Comparison of ENCODE assay signal across 6 cellular contexts in genomic region chr22:23021660-23022353, GRCh38. TPM values are rescaled to one million over a fixed set of nuclear protein-coding genes. Genes with fewer than 3 reads are reported as not detected.
DNase-seq lines count a peak whose midpoint lies in the region; FAIRE-seq and TF ChIP-seq lines count a peak whose summit lies in the region.
"Not testable (repeated sequence)": the region's sequence is repeated elsewhere in the genome, so short reads cannot be mapped to it uniquely, and the experiment has no call there.
"Had no signal": no experiment of that assay in that cellular context is flagged by ENCODE, and none has a peak within 500 bp of the region (broad histone marks: within the 10 kb centered on the region; RNA-seq: fewer than 3 reads in every experiment).

No MANE protein-coding gene starts in this region.

- 92% methylated on average over 3 of the region's 3 CpGs for WGBS in esophagus muscularis mucosa

- H3K4me3 ChIP-seq in HEK293 (ENCODE audit: low read depth, low read length); OCI-LY7 (ENCODE audit: low read depth, low read length, poor library complexity, severe bottlenecking); astrocyte (ENCODE audit: insufficient read depth, low read depth, low read length); brain microvascular endothelial cell (ENCODE audit: low read depth, low read length); esophagus muscularis mucosa: not testable (repeated sequence)

- H3K36me3 ChIP-seq in HEK293 (ENCODE audit: control insufficient read depth in 2 of 2, insufficient read depth in 1 of 2, low read length in 2 of 2); astrocyte (ENCODE audit: insufficient read depth, low read length); brain microvascular endothelial cell (replicated peaks); esophagus muscularis mucosa: not testable (repeated sequence)
- peaks cover 26% of the 10 kb centered on the region for H3K36me3 ChIP-seq in OCI-LY7 (ENCODE audit: insufficient read depth, low read length)

- peaks cover 10% of the 10 kb centered on the region for H3K27me3 Mint-ChIP-seq in astrocyte (ENCODE audit: low read depth, unreplicated experiment)

- in situ Hi-C loops in brain microvascular endothelial cell (cut with HindIII; ENCODE audit: low pct_ligation_motif_present, low sequenced_read_pairs): not testable (repeated sequence)

- not testable (repeated sequence) for H3K79me2 ChIP-seq in OCI-LY7 (ENCODE audit: insufficient read depth, low read depth, low read length); astrocyte (ENCODE audit: insufficient read depth, low read length)

- not testable (repeated sequence) for H3K4me3 Mint-ChIP-seq in astrocyte (ENCODE audit: unreplicated experiment)

- not testable (repeated sequence) for H3K9me2 ChIP-seq in OCI-LY7 (ENCODE audit: insufficient read depth, low read length)

- TF ChIP-seq EP300 in esophagus muscularis mucosa (IDR thresholded peaks at IDR 0.05): not testable (repeated sequence)

- not testable (repeated sequence) for H3K9me3 Mint-ChIP-seq in astrocyte (ENCODE audit: unreplicated experiment)

- H3K4me2 ChIP-seq in OCI-LY7 (ENCODE audit: low read length); astrocyte (ENCODE audit: low read length): not testable (repeated sequence)

- H3K27ac ChIP-seq in HEK293 (ENCODE audit: extremely low read depth, low read depth, low read length); OCI-LY7 (ENCODE audit: low read depth, low read length, poor library complexity, severe bottlenecking); astrocyte (ENCODE audit: low read depth, low read length); esophagus muscularis mucosa (replicated peaks in 1 of 4): not testable (repeated sequence)
- H3K27ac ChIP-seq in brain microvascular endothelial cell: peak overlapping the region; percentile 24

- not testable (repeated sequence) for H3K9ac ChIP-seq in astrocyte (ENCODE audit: low read length)

- not testable (repeated sequence) for H3K27me3 ChIP-seq in astrocyte (ENCODE audit: insufficient read depth, low read length); brain microvascular endothelial cell (replicated peaks); esophagus muscularis mucosa

- not testable (repeated sequence) for H3K4me1 Mint-ChIP-seq in astrocyte (ENCODE audit: low read depth, unreplicated experiment)

- DNase-seq in OCI-LY7 (ENCODE audit: low spot score); astrocyte (ENCODE audit: low read depth); brain microvascular endothelial cell: not testable (repeated sequence)
- peak; percentile 47 for DNase-seq in esophagus muscularis mucosa (ENCODE audit: extremely low spot score)

- BruUV-seq in OCI-LY7 (replicated peaks; lab: Mats Ljungman, UMichigan): TSS peak; percentile 31

- intact Hi-C loops in OCI-LY7 (cut with micrococcal nuclease; ENCODE audit: unreplicated experiment); esophagus muscularis mucosa (cut with DNase I): not testable (repeated sequence)

- H3K27ac Mint-ChIP-seq in astrocyte (ENCODE audit: unreplicated experiment): not testable (repeated sequence)

- not testable (repeated sequence) for H3K36me3 Mint-ChIP-seq in astrocyte (ENCODE audit: low read depth, unreplicated experiment)

- H2AFZ ChIP-seq in OCI-LY7 (ENCODE audit: low read length); astrocyte (ENCODE audit: low read depth, low read length): not testable (repeated sequence)

- CTCF ChIA-PET in HEK293 (lab: Yijun Ruan, JAX): interaction anchor here (0.5 kb wide), 1 partner anchor 56 kb away, joined by 3 read pairs; no protein-coding TSS in a partner anchor
- CTCF ChIA-PET in OCI-LY7 (lab: Charles Lee; ENCODE audit: unreplicated experiment): not testable (repeated sequence)

- H4K20me1 ChIP-seq in OCI-LY7 (ENCODE audit: insufficient read depth, low read length); astrocyte (ENCODE audit: insufficient read depth, low read length): not testable (repeated sequence)

- TF ChIP-seq CTCF in HEK293 (tag by site-specific recombination; IDR thresholded peaks at IDR 0.05); OCI-LY7 (conservative IDR thresholded peaks at IDR 0.05; ENCODE audit: low read length); astrocyte (IDR thresholded peaks at IDR 0.05; ENCODE audit: insufficient read depth, low read depth, low read length); brain microvascular endothelial cell (IDR thresholded peaks at IDR 0.05; ENCODE audit: low read depth, low read length, missing control alignments); esophagus muscularis mucosa (IDR thresholded peaks at IDR 0.05): not testable (repeated sequence)

- TF ChIP-seq POLR2A in esophagus muscularis mucosa (IDR thresholded peaks at IDR 0.05; ENCODE audit: low read depth): not testable (repeated sequence)

- not testable (repeated sequence) for H3K4me1 ChIP-seq in HEK293 (ENCODE audit: control insufficient read depth, insufficient read depth, low read length); astrocyte (ENCODE audit: insufficient read depth, low read length); esophagus muscularis mucosa
- peaks cover 24% of the 10 kb centered on the region for H3K4me1 ChIP-seq in OCI-LY7 (ENCODE audit: insufficient read depth, low read length, poor library complexity, severe bottlenecking)

- POLR2A ChIA-PET in HEK293 (lab: Yijun Ruan, JAX): not testable (repeated sequence)
- POLR2A ChIA-PET in OCI-LY7 (lab: Charles Lee): interaction anchor here (1.9 kb wide), 1 partner anchor 11 kb away, joined by 5 read pairs; no protein-coding TSS in a partner anchor

- not testable (repeated sequence) for H3K9me3 ChIP-seq in HEK293 (ENCODE audit: control insufficient read depth, insufficient read depth, low read depth, low read length); OCI-LY7 (ENCODE audit: low read length); astrocyte (ENCODE audit: insufficient read depth, low read depth, low read length); esophagus muscularis mucosa

- peak; percentile 17 for FAIRE-seq in astrocyte (lab: Jason Lieb, UNC)

TF ChIP-seq in HEK293, 187 proteins besides CTCF, POLR2A, EP300 and RAD21:
- TF ChIP-seq ZNF146 (tag by site-specific recombination; IDR thresholded peaks at IDR 0.05): peak; percentile 86
- TF ChIP-seq, protein P1, sequence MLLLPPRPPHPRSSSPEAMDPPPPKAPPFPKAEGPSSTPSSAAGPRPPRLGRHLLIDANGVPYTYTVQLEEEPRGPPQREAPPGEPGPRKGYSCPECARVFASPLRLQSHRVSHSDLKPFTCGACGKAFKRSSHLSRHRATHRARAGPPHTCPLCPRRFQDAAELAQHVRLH (tag by site-specific recombination; IDR thresholded peaks at IDR 0.05): 0 out of 2 replicates have a peak, but pooled peaks have one; percentile 52
- TF ChIP-seq, protein P2, sequence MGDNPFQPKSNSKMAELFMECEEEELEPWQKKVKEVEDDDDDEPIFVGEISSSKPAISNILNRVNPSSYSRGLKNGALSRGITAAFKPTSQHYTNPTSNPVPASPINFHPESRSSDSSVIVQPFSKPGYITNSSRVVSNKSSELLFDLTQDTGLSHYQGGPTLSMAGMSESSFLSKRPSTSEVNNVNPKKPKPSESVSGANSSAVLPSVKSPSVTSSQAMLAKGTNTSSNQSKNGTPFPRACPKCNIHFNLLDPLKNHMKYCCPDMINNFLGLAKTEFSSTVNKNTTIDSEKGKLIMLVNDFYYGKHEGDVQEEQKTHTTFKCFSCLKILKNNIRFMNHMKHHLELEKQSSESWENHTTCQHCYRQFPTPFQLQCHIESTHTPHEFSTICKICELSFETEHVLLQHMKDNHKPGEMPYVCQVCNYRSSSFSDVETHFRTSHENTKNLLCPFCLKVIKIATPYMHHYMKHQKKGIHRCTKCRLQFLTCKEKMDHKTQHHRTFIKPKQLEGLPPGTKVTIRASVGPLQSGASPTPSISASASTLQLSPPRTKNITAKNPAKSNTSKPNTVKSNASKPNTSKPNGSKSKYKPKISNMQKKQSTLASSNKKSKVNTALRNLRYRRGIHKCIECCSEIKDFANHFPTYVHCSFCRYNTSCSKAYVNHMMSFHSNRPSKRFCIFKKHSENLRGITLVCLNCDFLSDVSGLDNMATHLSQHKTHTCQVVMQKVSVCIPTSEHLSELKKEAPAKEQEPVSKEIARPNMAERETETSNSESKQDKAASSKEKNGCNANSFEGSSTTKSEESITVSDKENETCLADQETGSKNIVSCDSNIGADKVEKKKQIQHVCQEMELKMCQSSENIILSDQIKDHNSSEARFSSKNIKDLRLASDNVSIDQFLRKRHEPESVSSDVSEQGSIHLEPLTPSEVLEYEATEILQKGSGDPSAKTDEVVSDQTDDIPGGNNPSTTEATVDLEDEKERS (tag by site-specific recombination; IDR thresholded peaks at IDR 0.05): peak; percentile 31; the same call in 1 of the 2 replicates
TF ChIP-seq in HEK293: peak in this region for 3; not testable (repeated sequence) for 184.

RNA-seq across cellular contexts. Expression of gene GNAZ, which starts 48.5 kb away (rescaled TPM):
- 36.8 and 46.4 TPM in 2 replicates for total RNA-seq in OCI-LY7 (2014; rRNA removed; shearing (Covaris generic))
- 38.5 and 42.8 TPM in 2 replicates for total RNA-seq in OCI-LY7 (2022)
- total RNA-seq in astrocyte: 0.96 and 1.1 TPM in 2 replicates
- 10 to 100 TPM; 51.7 to 79.5 (median 64.6) TPM for total RNA-seq in esophagus muscularis mucosa
- total RNA-seq: CD8-positive, alpha-beta T cell had no signal

Comparison
In these comparisons a context has a peak if more than half of its experiments do, and no peak if none do; other contexts are left out.
1. RNA of gene GNAZ, which starts 48.5 kb away (total RNA-seq): 51.7 to 79.5 TPM in esophagus muscularis mucosa and 36.8 to 46.4 TPM in OCI-LY7; 0.96 to 1.1 TPM in astrocyte; every median in the first group is over 10 times any median in the second.